In genomic region chr13:20815469-20815868, GRCh38 we compare ENCODE assay signal across 1 cellular context.
TF ChIP-seq lines count a peak whose summit lies in the region.

No MANE protein-coding gene starts in this region.

TF ChIP-seq in A549, 52 proteins besides CTCF, POLR2A, EP300 and RAD21 (continued from another document):
- no peak for TF ChIP-seq MAFK (IDR thresholded peaks at IDR 0.05; ENCODE audit: partially characterized antibody)
